ENCODE assay signal across 23 cellular contexts in genomic region chr2:233845301-233846060, GRCh38.
"Had no signal": no experiment of that assay in that cellular context is flagged by ENCODE, and none has a peak within 500 bp of the region (broad histone marks: within the 10 kb centered on the region; RNA-seq: fewer than 3 reads in every experiment).

No MANE protein-coding gene starts in this region.

- H3K27me3 ChIP-seq: colonic mucosa, heart right ventricle, ovary, thyroid gland, uterus had no signal

- H3K9me3 Mint-ChIP-seq: activated B cell treated with CpG ODN at 0.5 μM for 24 hours; activated naive CD8-positive, alpha-beta T cell treated with anti-CD3 and anti-CD28 coated beads, Interleukin-2, amount 10 ng/mL, durations not matched to agents 7 days and 5 days; activated T-helper 1 cell treated with anti-CD3 and anti-CD28 coated beads, Interleukin-12 subunit alpha, Interleukin-12 subunit beta, Interleukin-2, Interleukin-4 antibody, amounts not matched to agents 30 ng/mL and 10 ng/mL and 1 ng/mL, durations not matched to agents 14 hours and 24 hours and 36 hours; memory B cell; naive B cell; neural crest cell had no signal

- H3K4me1 ChIP-seq: colonic mucosa, gastroesophageal sphincter, heart right ventricle, thyroid gland, uterus had no signal

- H3K27ac Mint-ChIP-seq: activated B cell treated with CpG ODN at 0.5 μM for 24 hours; activated naive CD8-positive, alpha-beta T cell treated with anti-CD3 and anti-CD28 coated beads, Interleukin-2, amount 10 ng/mL, durations not matched to agents 7 days and 5 days; memory B cell had no signal

- H3K9me3 ChIP-seq: colonic mucosa, gastroesophageal sphincter, heart right ventricle, mucosa of descending colon, ovary, SK-N-SH, thyroid gland, uterus had no signal

- H3K36me3 ChIP-seq: colonic mucosa, gastroesophageal sphincter, ovary, thyroid gland, uterus had no signal

- H3K4me1 Mint-ChIP-seq: memory B cell, naive B cell had no signal

- H3K4me3 Mint-ChIP-seq: activated B cell treated with CpG ODN at 0.5 μM for 24 hours; activated naive CD8-positive, alpha-beta T cell treated with anti-CD3 and anti-CD28 coated beads, Interleukin-2, amount 10 ng/mL, durations not matched to agents 7 days and 5 days; activated T-helper 1 cell treated with anti-CD3 and anti-CD28 coated beads, Interleukin-12 subunit alpha, Interleukin-12 subunit beta, Interleukin-2, Interleukin-4 antibody, amounts not matched to agents 30 ng/mL and 10 ng/mL and 1 ng/mL, durations not matched to agents 14 hours and 24 hours and 36 hours; memory B cell; neural crest cell had no signal

- H3K27me3 Mint-ChIP-seq: activated B cell treated with CpG ODN at 0.5 μM for 24 hours; activated naive CD8-positive, alpha-beta T cell treated with anti-CD3 and anti-CD28 coated beads, Interleukin-2, amount 10 ng/mL, durations not matched to agents 7 days and 5 days; memory B cell; naive B cell had no signal

- H3K4me2 ChIP-seq: SK-N-SH, smooth muscle cell had no signal

- H3K27ac ChIP-seq: colonic mucosa, gastroesophageal sphincter, heart right ventricle, ovary, thyroid gland, uterus had no signal

- ATAC-seq: gastroesophageal sphincter, heart right ventricle, mucosa of descending colon, sciatic nerve had no signal

- H3K36me3 Mint-ChIP-seq: memory B cell, naive B cell had no signal

- DNase-seq: activated B cell treated with CpG ODN at 0.5 μM for 24 hours; activated CD4-positive, alpha-beta T cell treated with anti-CD3 and anti-CD28 coated beads, Interleukin-2, amount 50 U/mL, for 1 hour; activated naive CD8-positive, alpha-beta T cell treated with anti-CD3 and anti-CD28 coated beads, Interleukin-2, amount 10 ng/mL, durations not matched to agents 7 days and 5 days; activated T-cell treated with anti-CD3 and anti-CD28 coated beads for 4 hours; amygdala; caudate nucleus; colonic mucosa; heart right ventricle; mucosa of descending colon; naive B cell; ovary; SK-N-SH; stimulated activated CD4-positive, alpha-beta T cell treated with anti-CD3 and anti-CD28 coated beads, Interleukin-4, amount 100 ng/mL, for 4 hours; stimulated activated naive CD4-positive, alpha-beta T cell; T-helper 9 cell; thyroid gland; uterus had no signal

- H3K4me3 ChIP-seq: colonic mucosa, gastroesophageal sphincter, heart right ventricle, mucosa of descending colon, ovary, smooth muscle cell, thyroid gland, uterus had no signal

- H3K9me2 ChIP-seq: SK-N-SH had no signal
